18 cellular contexts compared by ENCODE assay signal in the genomic region with DNA sequence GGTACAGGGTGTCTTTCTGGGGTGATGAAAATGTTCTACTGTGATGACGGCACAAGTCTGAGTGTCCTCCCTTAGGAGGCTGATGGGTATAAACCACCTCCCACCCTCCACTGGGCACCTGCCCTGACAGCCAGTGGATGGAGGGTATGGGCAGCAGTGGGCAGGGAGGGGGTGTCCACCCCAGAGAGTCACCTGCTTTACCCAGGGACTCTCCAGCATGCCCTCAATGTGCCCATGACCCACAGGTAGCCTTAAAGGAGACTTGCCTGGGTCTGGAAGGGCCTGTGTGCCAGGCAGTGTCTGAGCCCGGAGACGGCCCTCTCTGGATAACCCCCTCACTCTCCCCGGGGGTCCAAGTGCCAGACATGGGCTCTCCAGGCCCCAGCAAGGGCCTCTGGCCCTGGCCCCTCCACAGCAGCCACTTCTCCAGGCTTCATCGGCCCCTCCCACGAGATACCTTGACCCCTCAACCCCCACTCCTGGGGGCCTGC. TPM values are rescaled to one million over a fixed set of nuclear protein-coding genes. Genes with fewer than 3 reads are reported as not detected.
A peak's percentile ranks its signal among the peaks of the same experiment; 100 is the strongest.
DNase-seq lines count a peak whose midpoint lies in the region; ATAC-seq, FAIRE-seq and TF ChIP-seq lines count a peak whose summit lies in the region.
"Had no signal": no experiment of that assay in that cellular context is flagged by ENCODE, and none has a peak within 500 bp of the region (broad histone marks: within the 10 kb centered on the region; RNA-seq: fewer than 3 reads in every experiment).

No MANE protein-coding gene starts in this region.

- H3K79me2 ChIP-seq in HepG2 (ENCODE audit: insufficient read depth, low read length), result peaks cover 6% of the 10 kb centered on the region

- no TSS peak for BruUV-seq in HepG2 (replicated peaks; lab: Mats Ljungman, UMichigan)

- TF ChIP-seq CTCF in RWPE2 (IDR thresholded peaks at IDR 0.05; ENCODE audit: poor library complexity, severe bottlenecking) (no peak), HepG2 (CRISPR knock-in tag; IDR thresholded peaks at IDR 0.05) (no peak)

- ATAC-seq in RWPE2 (ENCODE audit: low read depth) (no peak), HepG2 (no peak), sciatic nerve (no peak)
- ATAC-seq: Right ventricle myocardium inferior had no signal

- no peak overlapping the region for H3K9ac ChIP-seq in HepG2 (ENCODE audit: insufficient read depth, low read depth, low read length)
- H3K9ac ChIP-seq: BLaER1 treated with 17β-estradiol and CSF1 and Interleukin-3, amounts not matched to agents 10 nM and 100 nM; GM23248 had no signal

- whole genome bisulfite sequencing in HepG2 (ENCODE audit: low lambda C conversion rate), result 89% methylated on average over 3 of the region's 6 CpGs

- intact Hi-C loops in HepG2 (cut with micrococcal nuclease; ENCODE audit: unreplicated experiment), result loop anchor here (2.0 kb wide), 2 partner anchors 43 to 55 kb away; no protein-coding TSS in a partner anchor
- intact Hi-C loops in sciatic nerve (cut with DNase I), result loop anchor here (5.0 kb wide), 1 partner anchor 107 kb away; no protein-coding TSS in a partner anchor

- H3K27ac ChIP-seq in RWPE2 (ENCODE audit: poor library complexity, severe bottlenecking) (no peak overlapping the region), HepG2 (ENCODE audit: extremely low read length, insufficient read depth, low read length) (no peak overlapping the region)
- H3K27ac ChIP-seq: BLaER1 treated with 17β-estradiol and CSF1 and Interleukin-3, amounts not matched to agents 10 nM and 100 nM; GM23248; PC-9 had no signal

- H3K9me3 ChIP-seq in RWPE2 (ENCODE audit: severe bottlenecking) (no peaks in the 10 kb centered on the region), HepG2 (ENCODE audit: low read length) (no peaks in the 10 kb centered on the region)
- H3K9me3 ChIP-seq: BLaER1 treated with 17β-estradiol and CSF1 and Interleukin-3, amounts not matched to agents 10 nM and 100 nM had no signal

- in situ Hi-C loops in HepG2 (cut with HindIII; ENCODE audit: extremely low pct_ligation_motif_present, low pct_unique_long_range_greater_than_20kb), result loop anchor here (5.0 to 10.0 kb wide), 2 partner anchors 112 to 365 kb away; no protein-coding TSS in a partner anchor

- DNase-seq in activated naive CD4-positive, alpha-beta T cell treated with anti-CD3 and anti-CD28 coated beads, Interleukin-2, amount 50 U/mL, for 16 hours, result peak; percentile 5
- DNase-seq in activated naive CD4-positive, alpha-beta T cell (lab: John Stamatoyannopoulos, UW), result no peak
- DNase-seq in RWPE2 (ENCODE audit: low spot score) (peak; percentile 58), HepG2 (ENCODE audit: low spot score) (no peak), sciatic nerve (ENCODE audit: low spot score) (peak; percentile 37), SK-N-DZ (ENCODE audit: low spot score) (no peak), NCI-H345 (lab: John Stamatoyannopoulos, UW) (no peak), occipital lobe (lab: John Stamatoyannopoulos, UW) (no peak)
- DNase-seq: DMS79 treated with DMSO at 0.1 percent for 48 hours, GM23248, KBM-7, NCI-H1417 treated with DMSO at 0.1 percent for 48 hours, NCI-H2081, NCI-H510A treated with DMSO at 0.1 percent for 48 hours, PC-9 had no signal

- peaks cover 24% of the 10 kb centered on the region; the same call in 1 of the 2 replicates for H4K20me1 ChIP-seq in HepG2 (ENCODE audit: insufficient read depth, low read length)

- H3K4me1 ChIP-seq in RWPE2 (ENCODE audit: insufficient read depth, poor library complexity, severe bottlenecking) (peaks cover 21% of the 10 kb centered on the region), HepG2 (ENCODE audit: insufficient read depth, low read length) (peaks cover 21% of the 10 kb centered on the region)

- H3K36me3 ChIP-seq in RWPE2 (ENCODE audit: low read depth) (peaks cover 15% of the 10 kb centered on the region; the same call in 1 of the 2 replicates), HepG2 (replicated peaks in 1 of 2; ENCODE audit: control insufficient read depth in 1 of 2, insufficient read depth in 2 of 2, low read length in 2 of 2) (peaks cover 8 to 25% of the 10 kb centered on the region in 2 experiments; a peak in 4 of 5 replicates)

- CTCF ChIA-PET in HepG2 (lab: Yijun Ruan, JAX; ENCODE audit: low intra/inter-chr PET ratio, low total read pairs), result interaction anchor here (2.5 kb wide), 1 partner anchor 109 kb away, joined by 29 read pairs; no protein-coding TSS in a partner anchor

- TF ChIP-seq RAD21 in HepG2 (CRISPR knock-in tag; IDR thresholded peaks at IDR 0.05), result no peak

- H3K4me2 ChIP-seq in HepG2 (ENCODE audit: low read depth, low read length), result no peak overlapping the region
- H3K4me2 ChIP-seq: BLaER1 treated with 17β-estradiol and CSF1 and Interleukin-3, amounts not matched to agents 10 nM and 100 nM; PC-9 had no signal

- H2AFZ ChIP-seq in HepG2 (ENCODE audit: low read length), result no peak overlapping the region
- H2AFZ ChIP-seq: GM23248, PC-9 had no signal

- TF ChIP-seq POLR2A in HepG2 (IDR thresholded peaks at IDR 0.05; ENCODE audit: insufficient read depth in 1 of 2, low read depth in 2 of 2, low read length in 2 of 2), result no peak

- TF ChIP-seq EP300 in HepG2 (IDR thresholded peaks at IDR 0.05; ENCODE audit: low read depth in 2 of 2, low read length in 2 of 2) (no peak), HepG2 (CRISPR knock-in tag; IDR thresholded peaks at IDR 0.05; ENCODE audit: borderline replicate concordance) (no peak)

- FAIRE-seq in HepG2 (lab: Jason Lieb, UNC), result no peak
- FAIRE-seq: D721Med had no signal

- H3K27me3 ChIP-seq in RWPE2 (ENCODE audit: insufficient read depth, poor library complexity, severe bottlenecking) (no peaks in the 10 kb centered on the region), HepG2 (ENCODE audit: control insufficient read depth in 1 of 2, insufficient read depth in 2 of 2, low read length in 2 of 2) (no peaks in the 10 kb centered on the region)
- H3K27me3 ChIP-seq: BLaER1 treated with 17β-estradiol and CSF1 and Interleukin-3, amounts not matched to agents 10 nM and 100 nM had no signal

- no peak overlapping the region for H3K4me3 ChIP-seq in RWPE2 (ENCODE audit: severe bottlenecking)
- H3K4me3 ChIP-seq in HepG2 (replicated peaks in 1 of 3; ENCODE audit: insufficient read depth in 1 of 3, low read depth in 2 of 3, low read length in 3 of 3), result no peak overlapping the region
- H3K4me3 ChIP-seq: BLaER1 treated with 17β-estradiol and CSF1 and Interleukin-3, amounts not matched to agents 10 nM and 100 nM; GM23248; PC-9 had no signal

- POLR2A ChIA-PET in HepG2 (lab: Yijun Ruan, JAX), result no interaction called here

RNA-seq across cellular contexts. Expression of a gene that starts 38.8 kb away (rescaled TPM):
- total RNA-seq in HepG2 (2016; rRNA removed; fragmentation: Illumina TruSeq; extraction: Trizol), result 9.7 and 16.5 TPM in 2 replicates
- total RNA-seq in HepG2 (2016; cell fraction: cytosol; rRNA removed; fragmentation: Illumina TruSeq; extraction: Trizol; ENCODE audit: low read depth), result 5.1 and 6.8 TPM in 2 replicates
- total RNA-seq in HepG2 (2016; cell fraction: insoluble cytoplasmic fraction; rRNA removed; fragmentation: Illumina TruSeq; extraction: Trizol), result 10.3 and 17.3 TPM in 2 replicates
- total RNA-seq in HepG2 (2016; cell fraction: membrane; rRNA removed; fragmentation: Illumina TruSeq; extraction: Trizol), result 17.8 and 18.8 TPM in 2 replicates
- 27.1 and 31.3 TPM in 2 replicates for total RNA-seq in HepG2 (2016; cell fraction: nucleus; rRNA removed; fragmentation: Illumina TruSeq; extraction: Trizol)
- polyA plus RNA-seq in HepG2 (2011; rRNA removed), result 4.9 and 14.0 TPM in 2 replicates
- 4.0 and 5.4 TPM in 2 replicates for polyA plus RNA-seq in HepG2 (2011; cell fraction: cytosol; rRNA removed)
- 10.8 and 10.9 TPM in 2 replicates for polyA plus RNA-seq in HepG2 (2011; cell fraction: nucleus; rRNA removed)
- 25.5 and 37.8 TPM in 2 replicates for polyA plus RNA-seq in HepG2 (2012)
- polyA plus RNA-seq in HepG2 (2016; cell fraction: cytosol; fragmentation: Illumina TruSeq; extraction: Trizol; ENCODE audit: low read depth), result 13.3 and 14.2 TPM in 2 replicates
- polyA plus RNA-seq in HepG2 (2016; cell fraction: insoluble cytoplasmic fraction; fragmentation: Illumina TruSeq; extraction: Trizol; ENCODE audit: low read depth), result 30.0 and 42.2 TPM in 2 replicates
- 26.4 and 33.9 TPM in 2 replicates for polyA plus RNA-seq in HepG2 (2016; cell fraction: membrane; fragmentation: Illumina TruSeq; extraction: Trizol; ENCODE audit: low read depth)
- 35.3 and 41.4 TPM in 2 replicates for polyA plus RNA-seq in HepG2 (2016; cell fraction: nucleus; fragmentation: Illumina TruSeq; extraction: Trizol; ENCODE audit: insufficient read depth, low read depth)
- polyA minus RNA-seq in HepG2 (2011; rRNA and poly(A)+ RNA removed; ENCODE audit: low replicate concordance), result 10.0 and 16.9 TPM in 2 replicates
- 15.8 and 19.7 TPM in 2 replicates for polyA minus RNA-seq in HepG2 (2011; cell fraction: cytosol; rRNA and poly(A)+ RNA removed)
- polyA minus RNA-seq in HepG2 (2011; cell fraction: nucleus; rRNA and poly(A)+ RNA removed), result 40.8 and 43.4 TPM in 2 replicates
- 43.2 TPM for total RNA-seq in sciatic nerve
- polyA plus RNA-seq in SK-N-DZ (2014; cell fraction: cytosol; rRNA removed), result 2.9 and 3.0 TPM in 2 replicates
- 9.1 and 22.6 TPM in 2 replicates for polyA plus RNA-seq in SK-N-DZ (2014; cell fraction: nucleus; rRNA removed)
- 22.6 TPM for total RNA-seq in occipital lobe

RNA-seq across cellular contexts. Expression of a gene that starts 39.3 kb away (rescaled TPM):
- total RNA-seq in HepG2 (2016; rRNA removed; fragmentation: Illumina TruSeq; extraction: Trizol) (67.1 and 71.2 TPM in 2 replicates), sciatic nerve (86.0 TPM), occipital lobe (78.8 TPM)
- total RNA-seq in HepG2 (2016; cell fraction: cytosol; rRNA removed; fragmentation: Illumina TruSeq; extraction: Trizol; ENCODE audit: low read depth), result 486 and 562 TPM in 2 replicates
- 65.7 and 69.4 TPM in 2 replicates for total RNA-seq in HepG2 (2016; cell fraction: insoluble cytoplasmic fraction; rRNA removed; fragmentation: Illumina TruSeq; extraction: Trizol)
- total RNA-seq in HepG2 (2016; cell fraction: membrane; rRNA removed; fragmentation: Illumina TruSeq; extraction: Trizol), result 174 and 189 TPM in 2 replicates
- total RNA-seq in HepG2 (2016; cell fraction: nucleus; rRNA removed; fragmentation: Illumina TruSeq; extraction: Trizol), result 32.6 and 38.0 TPM in 2 replicates
- 26.6 and 30.3 TPM in 2 replicates for polyA plus RNA-seq in HepG2 (2011; rRNA removed)
- polyA plus RNA-seq in HepG2 (2011; cell fraction: cytosol; rRNA removed), result 17.9 and 21.3 TPM in 2 replicates
- polyA plus RNA-seq in HepG2 (2011; cell fraction: nucleus; rRNA removed), result 9.0 and 9.6 TPM in 2 replicates
- 30.1 and 35.9 TPM in 2 replicates for polyA plus RNA-seq in HepG2 (2012)
- polyA plus RNA-seq in HepG2 (2016; cell fraction: cytosol; fragmentation: Illumina TruSeq; extraction: Trizol; ENCODE audit: low read depth), result 31.4 and 32.0 TPM in 2 replicates
- 60.4 and 64.7 TPM in 2 replicates for polyA plus RNA-seq in HepG2 (2016; cell fraction: insoluble cytoplasmic fraction; fragmentation: Illumina TruSeq; extraction: Trizol; ENCODE audit: low read depth)
- 47.6 and 54.1 TPM in 2 replicates for polyA plus RNA-seq in HepG2 (2016; cell fraction: membrane; fragmentation: Illumina TruSeq; extraction: Trizol; ENCODE audit: low read depth)
- polyA plus RNA-seq in HepG2 (2016; cell fraction: nucleus; fragmentation: Illumina TruSeq; extraction: Trizol; ENCODE audit: insufficient read depth, low read depth), result 32.3 and 34.4 TPM in 2 replicates
- 45.8 and 74.7 TPM in 2 replicates for polyA minus RNA-seq in HepG2 (2011; rRNA and poly(A)+ RNA removed; ENCODE audit: low replicate concordance)
- 54.3 and 55.8 TPM in 2 replicates for polyA minus RNA-seq in HepG2 (2011; cell fraction: cytosol; rRNA and poly(A)+ RNA removed)
- 34.1 and 34.2 TPM in 2 replicates for polyA minus RNA-seq in HepG2 (2011; cell fraction: nucleus; rRNA and poly(A)+ RNA removed)
- polyA plus RNA-seq in SK-N-DZ (2014; cell fraction: cytosol; rRNA removed), result 27.4 and 30.3 TPM in 2 replicates
- polyA plus RNA-seq in SK-N-DZ (2014; cell fraction: nucleus; rRNA removed), result 15.8 and 19.2 TPM in 2 replicates

Comparison
In these comparisons a context has a peak if more than half of its experiments do, and no peak if none do; other contexts are left out.
1. DNase-seq: peak in activated naive CD4-positive, alpha-beta T cell treated with anti-CD3 and anti-CD28 coated beads, Interleukin-2, amount 50 U/mL, for 16 hours (single experiment), RWPE2 (single experiment) and sciatic nerve (single experiment); none in activated naive CD4-positive, alpha-beta T cell (0 of 4), HepG2 (single experiment), SK-N-DZ (single experiment), NCI-H345 (single experiment) and occipital lobe (single experiment).